Comparison of ENCODE assay signal across 1 cellular context in genomic region chr20:35311822-35312221, GRCh38.
TF ChIP-seq lines count a peak whose summit lies in the region.

No MANE protein-coding gene starts in this region.

TF ChIP-seq in GM23338, 12 proteins besides CTCF, POLR2A, EP300 and RAD21 (continued from another document):
- no peak for TF ChIP-seq ZNF462 (CRISPR knock-in tag; IDR thresholded peaks at IDR 0.05)
- TF ChIP-seq ZNF331 (CRISPR knock-in tag; IDR thresholded peaks at IDR 0.05; ENCODE audit: low read depth) = no peak
- no peak for TF ChIP-seq REST (IDR thresholded peaks at IDR 0.05; ENCODE audit: unreplicated experiment)
- no peak for TF ChIP-seq ZNF114 (CRISPR knock-in tag; IDR thresholded peaks at IDR 0.05)
- TF ChIP-seq STAT1 (IDR thresholded peaks at IDR 0.05; ENCODE audit: unreplicated experiment) = no peak
- no peak for TF ChIP-seq CREB1 (CRISPR knock-in tag; IDR thresholded peaks at IDR 0.05; ENCODE audit: low read depth)
- no peak for TF ChIP-seq EZH2phosphoT487 (IDR thresholded peaks at IDR 0.05; ENCODE audit: unreplicated experiment)
- TF ChIP-seq EZH2 (IDR thresholded peaks at IDR 0.05; ENCODE audit: low read depth, unreplicated experiment) = no peak
- TF ChIP-seq JUNB (IDR thresholded peaks at IDR 0.05; ENCODE audit: unreplicated experiment) = no peak
TF ChIP-seq in GM23338: peak in this region for 0.
